Comparison of ENCODE assay signal across 1 cellular context in the genomic region with DNA sequence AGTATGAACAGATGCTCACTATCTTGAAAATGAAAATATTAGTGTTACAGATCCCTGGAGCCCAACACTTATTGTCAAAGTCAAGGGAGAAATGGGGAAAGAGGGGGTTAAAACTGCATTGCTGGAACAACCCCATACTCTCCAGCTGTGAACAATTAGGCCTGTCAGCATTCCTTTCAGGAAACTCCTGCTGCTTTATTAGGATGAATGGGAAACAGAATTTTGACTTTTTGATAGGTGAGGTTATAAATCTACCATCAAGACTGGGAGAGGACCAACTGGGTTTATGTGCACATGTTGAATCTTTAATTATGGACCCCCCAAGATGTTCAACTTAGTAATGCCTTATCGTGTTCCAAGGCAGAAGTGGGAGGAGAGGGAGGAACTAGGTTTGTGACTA.
TF ChIP-seq lines count a peak whose summit lies in the region.

No MANE protein-coding gene starts in this region.

TF ChIP-seq in SK-N-SH, 30 proteins besides CTCF, POLR2A, EP300 and RAD21 (continued from another document):
- TF ChIP-seq, protein P1, sequence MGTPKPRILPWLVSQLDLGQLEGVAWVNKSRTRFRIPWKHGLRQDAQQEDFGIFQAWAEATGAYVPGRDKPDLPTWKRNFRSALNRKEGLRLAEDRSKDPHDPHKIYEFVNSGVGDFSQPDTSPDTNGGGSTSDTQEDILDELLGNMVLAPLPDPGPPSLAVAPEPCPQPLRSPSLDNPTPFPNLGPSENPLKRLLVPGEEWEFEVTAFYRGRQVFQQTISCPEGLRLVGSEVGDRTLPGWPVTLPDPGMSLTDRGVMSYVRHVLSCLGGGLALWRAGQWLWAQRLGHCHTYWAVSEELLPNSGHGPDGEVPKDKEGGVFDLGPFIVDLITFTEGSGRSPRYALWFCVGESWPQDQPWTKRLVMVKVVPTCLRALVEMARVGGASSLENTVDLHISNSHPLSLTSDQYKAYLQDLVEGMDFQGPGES (IDR thresholded peaks at IDR 0.05; ENCODE audit: low read depth, low read length), result no peak
- TF ChIP-seq RCOR1 (IDR thresholded peaks at IDR 0.05; ENCODE audit: low read length) (no peak), TAF1 (IDR thresholded peaks at IDR 0.05; ENCODE audit: borderline replicate concordance, low read depth, low read length) (no peak), GATA2 (CRISPR knock-in tag; IDR thresholded peaks at IDR 0.05) (no peak), MEF2A (IDR thresholded peaks at IDR 0.05; ENCODE audit: borderline replicate concordance, low read depth) (no peak), CHD2 (IDR thresholded peaks at IDR 0.05; ENCODE audit: low read length, partially characterized antibody) (no peak)
- TF ChIP-seq, protein P2, sequence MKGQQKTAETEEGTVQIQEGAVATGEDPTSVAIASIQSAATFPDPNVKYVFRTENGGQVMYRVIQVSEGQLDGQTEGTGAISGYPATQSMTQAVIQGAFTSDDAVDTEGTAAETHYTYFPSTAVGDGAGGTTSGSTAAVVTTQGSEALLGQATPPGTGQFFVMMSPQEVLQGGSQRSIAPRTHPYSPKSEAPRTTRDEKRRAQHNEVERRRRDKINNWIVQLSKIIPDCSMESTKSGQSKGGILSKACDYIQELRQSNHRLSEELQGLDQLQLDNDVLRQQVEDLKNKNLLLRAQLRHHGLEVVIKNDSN (IDR thresholded peaks at IDR 0.05; ENCODE audit: borderline replicate concordance, low read depth), result no peak
- TF ChIP-seq, protein P3, sequence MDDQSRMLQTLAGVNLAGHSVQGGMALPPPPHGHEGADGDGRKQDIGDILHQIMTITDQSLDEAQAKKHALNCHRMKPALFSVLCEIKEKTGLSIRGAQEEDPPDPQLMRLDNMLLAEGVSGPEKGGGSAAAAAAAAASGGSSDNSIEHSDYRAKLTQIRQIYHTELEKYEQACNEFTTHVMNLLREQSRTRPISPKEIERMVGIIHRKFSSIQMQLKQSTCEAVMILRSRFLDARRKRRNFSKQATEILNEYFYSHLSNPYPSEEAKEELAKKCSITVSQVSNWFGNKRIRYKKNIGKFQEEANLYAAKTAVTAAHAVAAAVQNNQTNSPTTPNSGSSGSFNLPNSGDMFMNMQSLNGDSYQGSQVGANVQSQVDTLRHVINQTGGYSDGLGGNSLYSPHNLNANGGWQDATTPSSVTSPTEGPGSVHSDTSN (IDR thresholded peaks at IDR 0.05), result no peak
TF ChIP-seq in SK-N-SH: peak in this region for 0.
